Comparison of ENCODE assay signal across 13 cellular contexts in the genomic region with DNA sequence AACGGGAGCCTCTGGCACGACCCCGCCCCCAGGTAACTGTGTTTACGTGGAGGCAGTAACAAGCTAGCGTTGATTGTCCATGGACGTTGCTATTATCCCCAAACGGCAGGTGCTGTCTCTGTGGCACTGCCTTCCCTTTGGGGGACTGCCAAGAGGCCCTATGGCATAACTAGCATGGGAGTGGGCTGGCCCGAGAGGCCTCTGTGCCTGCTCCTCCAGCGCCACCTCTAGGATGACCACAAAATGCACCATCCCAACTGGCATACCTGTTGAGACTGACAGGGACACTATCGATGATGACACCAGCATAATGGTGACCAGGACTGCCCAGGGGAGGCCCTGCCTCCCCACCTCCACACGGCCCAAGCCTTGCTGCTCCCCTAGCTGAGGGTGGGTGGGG. TPM values are rescaled to one million over a fixed set of nuclear protein-coding genes. Genes with fewer than 3 reads are reported as not detected.
DNase-seq lines count a peak whose midpoint lies in the region; ATAC-seq and TF ChIP-seq lines count a peak whose summit lies in the region.
"Had no signal": no experiment of that assay in that cellular context is flagged by ENCODE, and none has a peak within 500 bp of the region (broad histone marks: within the 10 kb centered on the region; RNA-seq: fewer than 3 reads in every experiment).

No MANE protein-coding gene starts in this region.

- H3K36me3 ChIP-seq in SJCRH30 (peaks cover 2% of the 10 kb centered on the region; the same call in 1 of the 2 replicates), mucosa of descending colon (ENCODE audit: low read depth) (no peaks in the 10 kb centered on the region), tibial artery (peaks cover 0 to 32% (median 26%) of the 10 kb centered on the region in 3 donors), uterus (no peaks in the 10 kb centered on the region)
- H3K36me3 ChIP-seq: prostate gland had no signal

- no peak for TF ChIP-seq CTCF in mucosa of descending colon (IDR thresholded peaks at IDR 0.05)
- TF ChIP-seq CTCF in tibial artery (IDR thresholded peaks at IDR 0.05), result no peak
- no peak for TF ChIP-seq CTCF in uterus (IDR thresholded peaks at IDR 0.05)

- intact Hi-C loops in mucosa of descending colon (cut with DNase I, micrococcal nuclease) (no loop called here), tibial artery (cut with DNase I; ENCODE audit: low total_unique reads) (no loop called here), uterus (cut with DNase I; ENCODE audit: low total_unique reads) (no loop called here)

- peak; percentile 36 for ATAC-seq in mucosa of descending colon

- H3K9me3 ChIP-seq in SJCRH30 (replicated peaks) (no peaks in the 10 kb centered on the region), mucosa of descending colon (no peaks in the 10 kb centered on the region), tibial artery (no peaks in the 10 kb centered on the region), uterus (no peaks in the 10 kb centered on the region)
- H3K9me3 ChIP-seq: heart right ventricle, prostate gland had no signal

- TF ChIP-seq POLR2A in uterus (IDR thresholded peaks at IDR 0.05), result no peak

- H3K4me3 ChIP-seq in SJCRH30, result peak overlapping the region; percentile 69
- no peak overlapping the region for H3K4me3 ChIP-seq in mucosa of descending colon
- H3K4me3 ChIP-seq in tibial artery, result no peak overlapping the region
- no peak overlapping the region for H3K4me3 ChIP-seq in uterus
- H3K4me3 ChIP-seq: prostate gland had no signal

- H3K27me3 ChIP-seq in SJCRH30 (no peaks in the 10 kb centered on the region), tibial artery (no peaks in the 10 kb centered on the region), uterus (no peaks in the 10 kb centered on the region)

- peaks cover 10% of the 10 kb centered on the region; the same call in 1 of the 2 replicates for H3K4me1 ChIP-seq in SJCRH30
- no peaks in the 10 kb centered on the region for H3K4me1 ChIP-seq in mucosa of descending colon (ENCODE audit: low read depth)
- peaks cover 0 to 24% (median 14%) of the 10 kb centered on the region in 4 donors for H3K4me1 ChIP-seq in tibial artery
- H3K4me1 ChIP-seq in uterus, result peaks cover 0 to 3% of the 10 kb centered on the region in 2 donors
- H3K4me1 ChIP-seq: prostate gland had no signal

- H3K27ac ChIP-seq in SJCRH30 (peak overlapping the region; percentile 96), tibial artery (peak overlapping the region in 1 of 2 donors; percentile 81), uterus (no peak overlapping the region)
- H3K27ac ChIP-seq: prostate gland, RWPE1 had no signal

- DNase-seq in DMS53 treated with DMSO at 0.1 percent for 48 hours (lab: John Stamatoyannopoulos, UW; ENCODE audit: unreplicated experiment), result peak; percentile 70
- DNase-seq in NCI-H1436 treated with DMSO at 0.1 percent for 48 hours (lab: John Stamatoyannopoulos, UW), result peak; percentile 97
- peak; percentile 77 to 81 for DNase-seq in SJCRH30
- no peak for DNase-seq in mucosa of descending colon
- no peak for DNase-seq in SKM-1 treated with dmso at 0.1 percent for 144 hours (lab: John Stamatoyannopoulos, UW; ENCODE audit: unreplicated experiment)
- no peak for DNase-seq in tibial artery
- no peak for DNase-seq in uterus
- no peak for DNase-seq in mesenteric fat pad (ENCODE audit: low spot score)
- DNase-seq: activated naive CD4-positive, alpha-beta T cell treated with Interleukin-2 at 50 U/mL for 16 hours; heart right ventricle; mammary epithelial cell had no signal

RNA-seq across cellular contexts. Expression of a gene that starts 1.5 kb away (rescaled TPM):
- 17.9 and 33.6 TPM in 2 replicates for total RNA-seq in SJCRH30 (2014; rRNA removed; shearing (Covaris generic))
- 1 to 10 TPM in 2 of 3 donors, under 1 TPM in 1; 0.55 to 4.6 (median 1.0) TPM for total RNA-seq in mucosa of descending colon
- 10 to 100 TPM in 1 of 4 donors, 1 to 10 TPM in 2, under 1 TPM in 1; 0.76 to 13.8 (median 5.5) TPM for total RNA-seq in uterus
- total RNA-seq in mesenteric fat pad, result 0.74 TPM

RNA-seq across cellular contexts. Expression of a gene that starts 11.9 kb away (rescaled TPM):
- total RNA-seq in SJCRH30 (2014; rRNA removed; shearing (Covaris generic)), result 34.3 and 35.0 TPM in 2 replicates
- total RNA-seq in mucosa of descending colon, result 10 to 100 TPM; 57.8 to 89.9 (median 79.3) TPM
- total RNA-seq in uterus, result 10 to 100 TPM; 48.4 to 88.5 (median 67.2) TPM
- 57.4 TPM for total RNA-seq in mesenteric fat pad

RNA-seq across cellular contexts. Expression of a gene that starts 12.1 kb away (rescaled TPM):
- total RNA-seq in SJCRH30 (2014; rRNA removed; shearing (Covaris generic)), result 131 and 177 TPM in 2 replicates
- total RNA-seq in mucosa of descending colon (100 to 1,000 TPM; 129 to 297 (median 174) TPM), uterus (100 to 1,000 TPM in 2 of 4 donors, 10 to 100 TPM in 2; 26.9 to 633 (median 103) TPM), mesenteric fat pad (191 TPM)

RNA-seq across cellular contexts. Expression of a gene that starts 18.3 kb away (rescaled TPM):
- 2.0 and 3.7 TPM in 2 replicates for total RNA-seq in SJCRH30 (2014; rRNA removed; shearing (Covaris generic))
- total RNA-seq in mucosa of descending colon (10 to 100 TPM in 1 of 3 donors, 1 to 10 TPM in 2; 3.0 to 44.9 (median 3.3) TPM), uterus (10 to 100 TPM in 1 of 4 donors, 1 to 10 TPM in 3; 1.5 to 50.7 (median 5.1) TPM), mesenteric fat pad (10.2 TPM)

RNA-seq across cellular contexts. Expression of a gene that starts 48.0 kb away (rescaled TPM):
- 7.1 and 9.1 TPM in 2 replicates for total RNA-seq in SJCRH30 (2014; rRNA removed; shearing (Covaris generic))
- total RNA-seq in mucosa of descending colon (10 to 100 TPM in 1 of 3 donors, 1 to 10 TPM in 2; 1.5 to 24.2 (median 2.8) TPM), uterus (10 to 100 TPM in 3 of 4 donors, 1 to 10 TPM in 1; 2.6 to 21.3 (median 16.8) TPM), mesenteric fat pad (2.5 TPM)

Comparison
In these comparisons a context has a peak if more than half of its experiments do, and no peak if none do; other contexts are left out.
1. DNase-seq: peak in DMS53 treated with DMSO at 0.1 percent for 48 hours (single experiment), NCI-H1436 treated with DMSO at 0.1 percent for 48 hours (single experiment) and SJCRH30 (2 of 2); none in mucosa of descending colon (0 of 3), SKM-1 treated with dmso at 0.1 percent for 144 hours (single experiment), tibial artery (0 of 2), uterus (0 of 2) and mesenteric fat pad (single experiment).